In the genomic region with DNA sequence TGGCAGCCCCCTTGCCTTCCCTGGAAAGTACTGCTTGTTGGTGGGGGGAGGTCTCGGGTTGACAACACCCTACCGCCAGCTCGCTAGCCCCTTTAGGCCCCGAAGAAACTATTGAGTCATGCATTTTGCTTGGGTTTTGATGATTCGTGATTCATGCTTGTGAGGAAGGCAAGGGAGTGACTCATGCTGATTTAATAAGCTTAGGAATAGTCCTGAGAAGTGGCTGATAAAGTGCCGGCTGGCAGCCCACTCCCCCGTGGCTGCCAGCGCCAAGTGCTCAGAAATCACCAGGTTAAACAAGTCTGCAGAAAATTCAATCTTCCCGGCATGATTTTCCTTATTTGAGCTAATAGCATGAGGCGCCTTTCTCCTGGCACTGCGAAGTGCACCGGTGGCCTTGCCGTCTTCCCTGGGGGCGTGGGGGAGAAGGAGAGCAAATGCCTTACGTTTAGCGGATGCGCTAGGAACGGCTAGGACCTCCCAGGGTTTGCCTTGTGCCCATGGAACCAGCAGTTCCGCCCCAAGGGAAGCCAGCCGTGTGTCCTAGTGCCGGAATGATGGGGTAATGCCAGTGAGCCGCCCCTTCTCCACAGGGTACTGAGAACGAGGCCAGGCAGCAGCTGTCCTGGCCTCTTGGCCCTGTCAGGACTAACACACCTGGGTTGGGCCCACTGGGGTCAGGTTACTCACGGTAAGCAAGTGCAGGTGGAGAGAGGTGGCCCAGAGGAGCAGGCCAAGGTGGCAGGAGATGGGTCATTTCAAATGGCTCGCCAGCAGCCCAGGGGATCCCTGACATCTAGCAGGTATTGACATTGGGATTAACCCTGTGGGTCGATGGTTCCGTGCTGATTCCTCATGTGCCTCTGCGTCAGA, we compare ENCODE assay signal across 9 cellular contexts.
A peak's percentile ranks its signal among the peaks of the same experiment; 100 is the strongest.
DNase-seq lines count a peak whose midpoint lies in the region; ATAC-seq and TF ChIP-seq lines count a peak whose summit lies in the region.
"Had no signal": no experiment of that assay in that cellular context is flagged by ENCODE, and none has a peak within 500 bp of the region (broad histone marks: within the 10 kb centered on the region; RNA-seq: fewer than 3 reads in every experiment).

No MANE protein-coding gene starts in this region.

- H3K27ac ChIP-seq in RWPE1: peak overlapping the region; percentile 97
- H3K27ac ChIP-seq in sigmoid colon: peak overlapping the region in 3 of 4 donors; percentile 32 to 95 (median 94)

- intact Hi-C loops in sigmoid colon (cut with DNase I): no loop called here

- CTCF ChIA-PET in RWPE1 (lab: Yijun Ruan, JAX): interaction anchor here (0.7 kb wide), 1 partner anchor 14 kb away, joined by 3 read pairs; no protein-coding TSS in a partner anchor

- no peaks in the 10 kb centered on the region for H3K36me3 ChIP-seq in sigmoid colon

- no peaks in the 10 kb centered on the region for H3K27me3 ChIP-seq in sigmoid colon

- peaks cover 0 to 53% (median 52%) of the 10 kb centered on the region in 4 donors for H3K4me1 ChIP-seq in sigmoid colon

- no peaks in the 10 kb centered on the region for H3K9me3 ChIP-seq in sigmoid colon

- peak in 1 of 4 donors; percentile 8 for TF ChIP-seq EP300 in sigmoid colon (IDR thresholded peaks at IDR 0.05)

- DNase-seq in NOMO-1 treated with DMSO at 0.1 percent for 48 hours (lab: John Stamatoyannopoulos, UW; ENCODE audit: unreplicated experiment) (peak; percentile 14), NOMO-1 treated with dmso at 0.1 percent for 144 hours (lab: John Stamatoyannopoulos, UW; ENCODE audit: unreplicated experiment) (no peak), RWPE1 (ENCODE audit: low spot score) (peak; percentile 95), sigmoid colon (peak; percentile 64), NCI-H128 (lab: John Stamatoyannopoulos, UW; ENCODE audit: unreplicated experiment) (no peak)
- DNase-seq in effector CD4-positive, alpha-beta T cell: no peak

- 76 to 78% methylated on average over 28 of the region's 28 CpGs for WGBS in sigmoid colon, 2 donors

- POLR2A ChIA-PET in RWPE1 (lab: Yijun Ruan, JAX; ENCODE audit: low non-redundant PET): interaction anchor here (0.6 kb wide), 1 partner anchor 36 kb away, joined by 4 read pairs; no protein-coding TSS in a partner anchor

- no peak for TF ChIP-seq POLR2A in sigmoid colon (IDR thresholded peaks at IDR 0.05)

- H3K4me3 ChIP-seq in sigmoid colon: no peak overlapping the region

- TF ChIP-seq CTCF in RWPE1 (conservative IDR thresholded peaks at IDR 0.05; ENCODE audit: low read depth): no peak
- no peak for TF ChIP-seq CTCF in sigmoid colon (IDR thresholded peaks at IDR 0.05)

- ATAC-seq in esophagus mucosa: peak; percentile 63
- ATAC-seq in HG03442 (IDR thresholded peaks at IDR 0.05; ENCODE audit: unreplicated experiment): no peak
- ATAC-seq: CD8-positive, alpha-beta T cell had no signal

Comparison
In these comparisons a context has a peak if more than half of its experiments do, and no peak if none do; other contexts are left out.
1. DNase-seq: peak in NOMO-1 treated with DMSO at 0.1 percent for 48 hours (single experiment), RWPE1 (single experiment) and sigmoid colon (single experiment); none in NOMO-1 treated with dmso at 0.1 percent for 144 hours (single experiment), NCI-H128 (single experiment) and effector CD4-positive, alpha-beta T cell (single experiment).